In genomic region chr1:24267003-24267402, GRCh38 we compare ENCODE assay signal across 14 cellular contexts. TPM values are rescaled to one million over a fixed set of nuclear protein-coding genes. Genes with fewer than 3 reads are reported as not detected.
A peak's percentile ranks its signal among the peaks of the same experiment; 100 is the strongest.
DNase-seq lines count a peak whose midpoint lies in the region; ATAC-seq and TF ChIP-seq lines count a peak whose summit lies in the region.
"Had no signal": no experiment of that assay in that cellular context is flagged by ENCODE, and none has a peak within 500 bp of the region (broad histone marks: within the 10 kb centered on the region; RNA-seq: fewer than 3 reads in every experiment).

No MANE protein-coding gene starts in this region.

- H3K27me3 ChIP-seq in PC-3 (ENCODE audit: low read length) = no peaks in the 10 kb centered on the region
- no peaks in the 10 kb centered on the region for H3K27me3 ChIP-seq in MM.1S (replicated peaks; ENCODE audit: insufficient read depth, low read length)
- peaks cover 0 to 20% of the 10 kb centered on the region in 2 experiments for H3K27me3 ChIP-seq in mesenchymal stem cell (ENCODE audit: control insufficient read depth in 1 of 2, insufficient read depth in 1 of 2, low read length in 2 of 2)

- intact Hi-C loops in natural killer cell (cut with micrococcal nuclease) = no loop called here
- intact Hi-C loops in PC-3 (cut with micrococcal nuclease) = loop anchor here (2.0 kb wide), 1 partner anchor 30 kb away; no protein-coding TSS in a partner anchor
- intact Hi-C loops in left colon (cut with DNase I, micrococcal nuclease) = no loop called here
- intact Hi-C loops in activated T-helper 2 cell treated with anti-CD3 and anti-CD28 coated beads, Interferon-gamma antibody, Interleukin-2, Interleukin-4, amounts not matched to agents 10 μg/mL and 5 μg/mL and 100 μg/mL, durations not matched to agents 14 hours and 24 hours and 36 hours (cut with micrococcal nuclease) = no loop called here

- H2AK5ac ChIP-seq in mesenchymal stem cell (ENCODE audit: low read length, severe bottlenecking) = no peak overlapping the region

- peaks cover 13% of the 10 kb centered on the region for H3K36me3 Mint-ChIP-seq in natural killer cell treated with Interleukin-12 subunit alpha and Interleukin-12 subunit beta and Interleukin-15 and Interleukin-18, amount 100 ng/mL, for 72 hours
- H3K36me3 Mint-ChIP-seq in natural killer cell = peaks cover 7% of the 10 kb centered on the region
- no peaks in the 10 kb centered on the region for H3K36me3 Mint-ChIP-seq in activated T-helper 2 cell treated with anti-CD3 and anti-CD28 coated beads, Interferon-gamma antibody, Interleukin-2, Interleukin-4, amounts not matched to agents 10 μg/mL and 5 μg/mL and 100 μg/mL, durations not matched to agents 14 hours and 24 hours and 36 hours (ENCODE audit: low read depth)
- H3K36me3 Mint-ChIP-seq: CD4-positive, CD25-positive, alpha-beta regulatory T cell had no signal

- no peak overlapping the region for H4K91ac ChIP-seq in mesenchymal stem cell (ENCODE audit: low read length)

- H3K27ac ChIP-seq in PC-3 (ENCODE audit: low read length) (peak overlapping the region; percentile 84), MM.1S (ENCODE audit: low read length) (no peak overlapping the region), mesenchymal stem cell (ENCODE audit: low read length, poor library complexity, severe bottlenecking) (no peak overlapping the region)

- H3K4me3 ChIP-seq in PC-3 (ENCODE audit: low read length) (no peak overlapping the region), MM.1S (ENCODE audit: low read length) (no peak overlapping the region), mesenchymal stem cell (ENCODE audit: insufficient read depth in 1 of 2, low read depth in 1 of 2, low read length in 2 of 2) (no peak overlapping the region)

- no peaks in the 10 kb centered on the region for H3K9me3 Mint-ChIP-seq in natural killer cell treated with Interleukin-12 subunit alpha and Interleukin-12 subunit beta and Interleukin-15 and Interleukin-18, amount 100 ng/mL, for 72 hours
- H3K9me3 Mint-ChIP-seq in natural killer cell = no peaks in the 10 kb centered on the region
- peaks cover 13% of the 10 kb centered on the region for H3K9me3 Mint-ChIP-seq in activated T-helper 2 cell treated with anti-CD3 and anti-CD28 coated beads, Interferon-gamma antibody, Interleukin-2, Interleukin-4, amounts not matched to agents 10 μg/mL and 5 μg/mL and 100 μg/mL, durations not matched to agents 14 hours and 24 hours and 36 hours

- H2AFZ ChIP-seq in PC-3 (ENCODE audit: low read length) = peak overlapping the region; percentile 54
- no peak overlapping the region for H2AFZ ChIP-seq in MM.1S (ENCODE audit: low read length)
- no peak overlapping the region for H2AFZ ChIP-seq in mesenchymal stem cell (ENCODE audit: low read depth, low read length)

- POLR2A ChIA-PET in PC-3 (lab: Charles Lee; ENCODE audit: unreplicated experiment) = interaction anchor here (0.6 to 0.9 kb wide), 3 partner anchors 9 to 73 kb away, joined by 3 to 6 read pairs (median 4); no protein-coding TSS in a partner anchor

- CTCF ChIA-PET in PC-3 (lab: Charles Lee) = interaction anchor here (0.9 to 1.1 kb wide), 4 partner anchors 17 to 65 kb away, joined by 3 to 9 read pairs (median 4); no protein-coding TSS in a partner anchor

- H3K79me1 ChIP-seq in mesenchymal stem cell (replicated peaks; ENCODE audit: low read length, poor library complexity, severe bottlenecking) = no peaks in the 10 kb centered on the region

- H2BK12ac ChIP-seq in mesenchymal stem cell (ENCODE audit: low read length in 2 of 2) = no peak overlapping the region

- H3K4ac ChIP-seq in mesenchymal stem cell (ENCODE audit: low read depth in 1 of 2, low read length in 2 of 2) = no peak overlapping the region

- H3K4me1 Mint-ChIP-seq in natural killer cell treated with Interleukin-12 subunit alpha and Interleukin-12 subunit beta and Interleukin-15 and Interleukin-18, amount 100 ng/mL, for 72 hours (ENCODE audit: low read depth in 2 of 2) = no peaks in the 10 kb centered on the region
- no peaks in the 10 kb centered on the region for H3K4me1 Mint-ChIP-seq in natural killer cell
- H3K4me1 Mint-ChIP-seq in activated T-helper 2 cell treated with anti-CD3 and anti-CD28 coated beads, Interferon-gamma antibody, Interleukin-2, Interleukin-4, amounts not matched to agents 10 μg/mL and 5 μg/mL and 100 μg/mL, durations not matched to agents 14 hours and 24 hours and 36 hours (ENCODE audit: low read depth) = no peaks in the 10 kb centered on the region
- H3K4me1 Mint-ChIP-seq: CD4-positive, CD25-positive, alpha-beta regulatory T cell had no signal

- peak overlapping the region; percentile 46 for H3K9ac ChIP-seq in PC-3 (ENCODE audit: low read length)
- no peak overlapping the region for H3K9ac ChIP-seq in MM.1S (ENCODE audit: low read length)
- H3K9ac ChIP-seq in mesenchymal stem cell (ENCODE audit: low read length) = no peak overlapping the region

- DNase-seq in natural killer cell treated with Interleukin-12 subunit alpha and Interleukin-12 subunit beta and Interleukin-15 and Interleukin-18, amount 100 ng/mL, for 72 hours (ENCODE audit: low spot score) = peak; percentile 1
- DNase-seq in natural killer cell = no peak
- DNase-seq in PC-3 = peak; percentile 50
- DNase-seq in left colon = no peak
- DNase-seq in MM.1S = no peak
- no peak for DNase-seq in activated T-helper 2 cell treated with anti-CD3 and anti-CD28 coated beads, Interferon-gamma antibody, Interleukin-2, Interleukin-4, amounts not matched to agents 10 μg/mL and 5 μg/mL and 100 μg/mL, durations not matched to agents 14 hours and 24 hours and 36 hours (ENCODE audit: low spot score)
- no peak for DNase-seq in NAMALWA (ENCODE audit: low spot score)
- DNase-seq in mesenchymal stem cell = no peak
- DNase-seq: CD4-positive, CD25-positive, alpha-beta regulatory T cell; DND-41; GF-D8; NCI-H146; NCI-H2081 treated with DMSO at 0.1 percent for 48 hours had no signal

- H3K4me2 ChIP-seq in PC-3 (ENCODE audit: low read length) (peak overlapping the region; percentile 69), MM.1S (ENCODE audit: low read depth, low read length) (no peak overlapping the region), mesenchymal stem cell (ENCODE audit: low read length, poor library complexity, severe bottlenecking) (no peak overlapping the region)

- H3K79me2 ChIP-seq in PC-3 (ENCODE audit: low read length) (no peaks in the 10 kb centered on the region), MM.1S (ENCODE audit: low read length) (no peaks in the 10 kb centered on the region)

- ATAC-seq in natural killer cell treated with Interleukin-12 subunit alpha and Interleukin-12 subunit beta and Interleukin-15 and Interleukin-18, amount 100 ng/mL, for 72 hours = no peak
- ATAC-seq in natural killer cell (no peak), PC-3 (peak; percentile 28), left colon (peak; percentile 89)

- no peak overlapping the region for H2BK15ac ChIP-seq in mesenchymal stem cell (ENCODE audit: low read depth, poor library complexity, severe bottlenecking)

- H4K20me1 ChIP-seq in PC-3 (ENCODE audit: low read length) (no peaks in the 10 kb centered on the region), MM.1S (ENCODE audit: insufficient read depth, low read length) (no peaks in the 10 kb centered on the region)

- H3F3A ChIP-seq in PC-3 (ENCODE audit: low read length, unreplicated experiment) = peaks cover 4% of the 10 kb centered on the region
- H3F3A ChIP-seq in MM.1S (ENCODE audit: insufficient read depth, low read length) = no peaks in the 10 kb centered on the region

- TF ChIP-seq CTCF in natural killer cell (IDR thresholded peaks at IDR 0.05) = no peak
- TF ChIP-seq CTCF in PC-3 (conservative IDR thresholded peaks at IDR 0.05; ENCODE audit: low read depth, low read length) = no peak
- TF ChIP-seq CTCF in MM.1S (IDR thresholded peaks at IDR 0.05; ENCODE audit: low read length) = no peak

- H3K9me2 ChIP-seq in PC-3 (replicated peaks; ENCODE audit: low read length) = no peaks in the 10 kb centered on the region
- H3K9me2 ChIP-seq in MM.1S (replicated peaks; ENCODE audit: insufficient read depth, low read length) = no peaks in the 10 kb centered on the region

- no peak overlapping the region for H3K14ac ChIP-seq in mesenchymal stem cell (ENCODE audit: low read length in 2 of 2)

- peak overlapping the region in 1 of 2 experiments; percentile 24 for H3K18ac ChIP-seq in mesenchymal stem cell (ENCODE audit: low read depth in 1 of 2, low read length in 2 of 2)

- no peak overlapping the region for H4K8ac ChIP-seq in mesenchymal stem cell (ENCODE audit: low read length)

- no peaks in the 10 kb centered on the region for H3K36me3 ChIP-seq in PC-3 (ENCODE audit: low read depth, low read length)
- H3K36me3 ChIP-seq in MM.1S (replicated peaks; ENCODE audit: insufficient read depth, low read length) = no peaks in the 10 kb centered on the region
- H3K36me3 ChIP-seq in mesenchymal stem cell (ENCODE audit: control insufficient read depth in 1 of 2, insufficient read depth in 2 of 2, low read depth in 1 of 2, low read length in 2 of 2) = no peaks in the 10 kb centered on the region

- H3K23ac ChIP-seq in mesenchymal stem cell (ENCODE audit: low read length in 2 of 2) = no peak overlapping the region

- peaks cover 31 to 39% of the 10 kb centered on the region in 2 donors for H3K27me3 Mint-ChIP-seq in natural killer cell treated with Interleukin-12 subunit alpha and Interleukin-12 subunit beta and Interleukin-15 and Interleukin-18, amount 100 ng/mL, for 72 hours
- peaks cover 28 to 54% of the 10 kb centered on the region in 2 donors for H3K27me3 Mint-ChIP-seq in natural killer cell (ENCODE audit: low read depth in 2 of 2)
- peaks cover 26% of the 10 kb centered on the region for H3K27me3 Mint-ChIP-seq in activated T-helper 2 cell treated with anti-CD3 and anti-CD28 coated beads, Interferon-gamma antibody, Interleukin-2, Interleukin-4, amounts not matched to agents 10 μg/mL and 5 μg/mL and 100 μg/mL, durations not matched to agents 14 hours and 24 hours and 36 hours (ENCODE audit: low read depth)

- H3K27ac Mint-ChIP-seq in natural killer cell treated with Interleukin-12 subunit alpha and Interleukin-12 subunit beta and Interleukin-15 and Interleukin-18, amount 100 ng/mL, for 72 hours = no peak overlapping the region
- no peak overlapping the region for H3K27ac Mint-ChIP-seq in natural killer cell
- H3K27ac Mint-ChIP-seq in activated T-helper 2 cell treated with anti-CD3 and anti-CD28 coated beads, Interferon-gamma antibody, Interleukin-2, Interleukin-4, amounts not matched to agents 10 μg/mL and 5 μg/mL and 100 μg/mL, durations not matched to agents 14 hours and 24 hours and 36 hours = no peak overlapping the region
- H3K27ac Mint-ChIP-seq: CD4-positive, CD25-positive, alpha-beta regulatory T cell had no signal

- H3K4me1 ChIP-seq in PC-3 (ENCODE audit: insufficient read depth, low read length) (peaks cover 20% of the 10 kb centered on the region), MM.1S (ENCODE audit: low read length) (no peaks in the 10 kb centered on the region), mesenchymal stem cell (ENCODE audit: control insufficient read depth, insufficient read depth, low read depth, low read length) (peaks cover 5% of the 10 kb centered on the region)

- H3K4me3 Mint-ChIP-seq in natural killer cell treated with Interleukin-12 subunit alpha and Interleukin-12 subunit beta and Interleukin-15 and Interleukin-18, amount 100 ng/mL, for 72 hours = no peak overlapping the region
- no peak overlapping the region for H3K4me3 Mint-ChIP-seq in natural killer cell
- H3K4me3 Mint-ChIP-seq in activated T-helper 2 cell treated with anti-CD3 and anti-CD28 coated beads, Interferon-gamma antibody, Interleukin-2, Interleukin-4, amounts not matched to agents 10 μg/mL and 5 μg/mL and 100 μg/mL, durations not matched to agents 14 hours and 24 hours and 36 hours (ENCODE audit: low read depth) = no peak overlapping the region
- H3K4me3 Mint-ChIP-seq: CD4-positive, CD25-positive, alpha-beta regulatory T cell had no signal

- no peak overlapping the region for H2BK5ac ChIP-seq in mesenchymal stem cell (ENCODE audit: low read depth, low read length, poor library complexity, severe bottlenecking)

- no peaks in the 10 kb centered on the region for H3K9me3 ChIP-seq in PC-3 (ENCODE audit: low read length)
- H3K9me3 ChIP-seq in MM.1S (replicated peaks; ENCODE audit: insufficient read depth, low read length) = no peaks in the 10 kb centered on the region
- peaks cover 2% of the 10 kb centered on the region for H3K9me3 ChIP-seq in mesenchymal stem cell (ENCODE audit: control insufficient read depth, low read length)

- 89% methylated on average over 2 of the region's 3 CpGs for WGBS in mesenchymal stem cell

- no TSS peak for BruUV-seq in PC-3 (replicated peaks; lab: Mats Ljungman, UMichigan)

- H2BK120ac ChIP-seq in mesenchymal stem cell (ENCODE audit: low read depth, low read length) = no peak overlapping the region

RNA-seq across cellular contexts. Expression of gene GRHL3, which starts 52.2 kb away (rescaled TPM):
- total RNA-seq in natural killer cell treated with Interleukin-12 subunit alpha and Interleukin-12 subunit beta and Interleukin-15 and Interleukin-18, amount 100 ng/mL, for 72 hours = not detected
- not detected for total RNA-seq in natural killer cell
- 3.5 and 7.8 TPM in 2 replicates for total RNA-seq in PC-3 (2014; rRNA removed)
- total RNA-seq in left colon = under 1 TPM in 1 of 2 donors, not detected in 1; 0.45 TPM
- not detected in 2 replicates for total RNA-seq in activated T-helper 2 cell treated with anti-CD3 and anti-CD28 coated beads, Interferon-gamma antibody, Interleukin-2, Interleukin-4, amounts not matched to agents 10 μg/mL and 5 μg/mL and 100 μg/mL, durations not matched to agents 14 hours and 24 hours and 36 hours
- 0.19 TPM for polyA plus RNA-seq in mesenchymal stem cell (2013, experiment 1 of 2)
- 0.21 TPM for polyA plus RNA-seq in mesenchymal stem cell (2013, experiment 2 of 2)
- total RNA-seq: CD4-positive, CD25-positive, alpha-beta regulatory T cell; HepG2 had no signal
- polyA plus RNA-seq: CD4-positive, CD25-positive, alpha-beta regulatory T cell; HepG2 had no signal

Comparison
In these comparisons a context has a peak if more than half of its experiments do, and no peak if none do; other contexts are left out.
1. DNase-seq: peak in natural killer cell treated with Interleukin-12 subunit alpha and Interleukin-12 subunit beta and Interleukin-15 and Interleukin-18, amount 100 ng/mL, for 72 hours (single experiment) and PC-3 (single experiment); none in natural killer cell (single experiment), left colon (0 of 2), MM.1S (single experiment), activated T-helper 2 cell treated with anti-CD3 and anti-CD28 coated beads, Interferon-gamma antibody, Interleukin-2, Interleukin-4, amounts not matched to agents 10 μg/mL and 5 μg/mL and 100 μg/mL, durations not matched to agents 14 hours and 24 hours and 36 hours (single experiment), NAMALWA (single experiment) and mesenchymal stem cell (single experiment).
2. ATAC-seq: peak in PC-3 (single experiment) and left colon (single experiment); none in natural killer cell treated with Interleukin-12 subunit alpha and Interleukin-12 subunit beta and Interleukin-15 and Interleukin-18, amount 100 ng/mL, for 72 hours (0 of 2) and natural killer cell (0 of 3).